In genomic region chr7:101435461-101436225, GRCh38 we compare ENCODE assay signal across 14 cellular contexts.
DNase-seq lines count a peak whose midpoint lies in the region; ATAC-seq and TF ChIP-seq lines count a peak whose summit lies in the region.
"Had no signal": no experiment of that assay in that cellular context is flagged by ENCODE, and none has a peak within 500 bp of the region (broad histone marks: within the 10 kb centered on the region; RNA-seq: fewer than 3 reads in every experiment).

No MANE protein-coding gene starts in this region.

- WGBS in HUES64, result 69% methylated on average over 23 of the region's 23 CpGs
- WGBS in GM23248 (ENCODE audit: low coverage in 1 of 2, low lambda C conversion rate in 2 of 2, missing lambda C conversion rate in 2 of 2), 2 experiments, result 7 to 13% methylated on average over 18 to 19 of the region's 23 CpGs

- H3K4me1 Mint-ChIP-seq in nephron progenitor cell (peaks cover 37% of the 10 kb centered on the region), HFFc6 (ENCODE audit: low read depth) (no peaks in the 10 kb centered on the region)

- peak; percentile 9 for TF ChIP-seq CTCF in nephron progenitor cell (IDR thresholded peaks at IDR 0.05)
- no peak for TF ChIP-seq CTCF in HFFc6 (IDR thresholded peaks at IDR 0.05)

- DNase-seq in iPS-NIHi11 (ENCODE audit: low spot score) (peak; percentile 51), nephron progenitor cell (peak; percentile 49), GM23248 (no peak), HFFc6 (no peak)
- DNase-seq: NCI-H1417; NCI-H187 treated with DMSO at 0.1 percent for 48 hours; NCI-H526 treated with DMSO at 0.1 percent for 48 hours; NK-92 treated with Interleukin-12 subunit alpha and Interleukin-12 subunit beta, amount 100 ng/mL, for 24 hours; SHP77 treated with DMSO at 0.1 percent for 48 hours had no signal

- H3K9me2 ChIP-seq in GM23248 (ENCODE audit: insufficient read depth), result no peaks in the 10 kb centered on the region

- no peaks in the 10 kb centered on the region for H3K9me3 Mint-ChIP-seq in nephron progenitor cell
- no peaks in the 10 kb centered on the region for H3K9me3 Mint-ChIP-seq in HFFc6

- H4K20me1 ChIP-seq in BLaER1 (no peaks in the 10 kb centered on the region), GM23248 (ENCODE audit: insufficient read depth) (no peaks in the 10 kb centered on the region)

- H3K9me3 ChIP-seq in BLaER1 (no peaks in the 10 kb centered on the region), HUES64 (ENCODE audit: insufficient read depth, low read depth, low read length) (no peaks in the 10 kb centered on the region), GM23248 (ENCODE audit: low read depth) (no peaks in the 10 kb centered on the region)

- H3K27me3 Mint-ChIP-seq in nephron progenitor cell (ENCODE audit: low read depth, poor library complexity) (peaks cover 7% of the 10 kb centered on the region), HFFc6 (ENCODE audit: insufficient read depth) (peaks cover 46% of the 10 kb centered on the region)

- H2AFZ ChIP-seq in GM23248, result no peak overlapping the region

- no peak for ATAC-seq in HG03432 (IDR thresholded peaks at IDR 0.05; ENCODE audit: unreplicated experiment)
- no peak for ATAC-seq in GM19467 (IDR thresholded peaks at IDR 0.05; ENCODE audit: unreplicated experiment)
- ATAC-seq: K562 had no signal

- H3K27me3 ChIP-seq in BLaER1 (no peaks in the 10 kb centered on the region), HUES64 (ENCODE audit: insufficient read depth, low read length) (no peaks in the 10 kb centered on the region), GM23248 (replicated peaks; ENCODE audit: insufficient read depth) (peaks cover 43% of the 10 kb centered on the region)

- peak overlapping the region; percentile 83 for H3K27ac Mint-ChIP-seq in nephron progenitor cell
- no peak overlapping the region for H3K27ac Mint-ChIP-seq in HFFc6

- in situ Hi-C loops in GM23248 (cut with MboI), result no loop called here

- H3K9ac ChIP-seq in BLaER1, result no peak overlapping the region
- H3K9ac ChIP-seq in HUES64 (ENCODE audit: low read depth, low read length), result peak overlapping the region; percentile 26
- H3K9ac ChIP-seq in GM23248, result no peak overlapping the region

- H3K4me2 ChIP-seq in BLaER1, result peak overlapping the region; percentile 36
- H3K4me2 ChIP-seq in GM23248 (ENCODE audit: unreplicated experiment), result no peak overlapping the region

- H3K27ac ChIP-seq in BLaER1 (no peak overlapping the region), HUES64 (ENCODE audit: low read depth, low read length) (peak overlapping the region; percentile 55), GM23248 (no peak overlapping the region)

- H3K36me3 Mint-ChIP-seq in nephron progenitor cell (ENCODE audit: low read depth), result peaks cover 20% of the 10 kb centered on the region
- H3K36me3 Mint-ChIP-seq in HFFc6 (ENCODE audit: low read depth), result no peaks in the 10 kb centered on the region

- peak overlapping the region; percentile 36 for H3K4me3 Mint-ChIP-seq in nephron progenitor cell
- no peak overlapping the region for H3K4me3 Mint-ChIP-seq in HFFc6

- H3K4me3 ChIP-seq in BLaER1, result no peak overlapping the region
- H3K4me3 ChIP-seq in HUES64 (ENCODE audit: low read length), result no peak overlapping the region
- H3K4me3 ChIP-seq in GM23248, result no peak overlapping the region
- H3K4me3 ChIP-seq: K562 had no signal

- H3K4me1 ChIP-seq in BLaER1 (peaks cover 17% of the 10 kb centered on the region), HUES64 (ENCODE audit: insufficient read depth, low read length) (peaks cover 18% of the 10 kb centered on the region), GM23248 (ENCODE audit: insufficient read depth) (no peaks in the 10 kb centered on the region)

- no peaks in the 10 kb centered on the region for H3K79me2 ChIP-seq in GM23248 (ENCODE audit: insufficient read depth)

- H3F3A ChIP-seq in GM23248 (ENCODE audit: insufficient read depth), result no peaks in the 10 kb centered on the region

- no peaks in the 10 kb centered on the region for H3K36me3 ChIP-seq in BLaER1
- no peaks in the 10 kb centered on the region for H3K36me3 ChIP-seq in HUES64 (ENCODE audit: insufficient read depth, low read length)
- H3K36me3 ChIP-seq in GM23248 (ENCODE audit: low read depth), result no peaks in the 10 kb centered on the region

Comparison
In these comparisons a context has a peak if more than half of its experiments do, and no peak if none do; other contexts are left out.
1. DNase-seq: peak in iPS-NIHi11 (single experiment) and nephron progenitor cell (single experiment); none in GM23248 (single experiment) and HFFc6 (single experiment).